ENCODE assay signal across 20 cellular contexts in the genomic region with DNA sequence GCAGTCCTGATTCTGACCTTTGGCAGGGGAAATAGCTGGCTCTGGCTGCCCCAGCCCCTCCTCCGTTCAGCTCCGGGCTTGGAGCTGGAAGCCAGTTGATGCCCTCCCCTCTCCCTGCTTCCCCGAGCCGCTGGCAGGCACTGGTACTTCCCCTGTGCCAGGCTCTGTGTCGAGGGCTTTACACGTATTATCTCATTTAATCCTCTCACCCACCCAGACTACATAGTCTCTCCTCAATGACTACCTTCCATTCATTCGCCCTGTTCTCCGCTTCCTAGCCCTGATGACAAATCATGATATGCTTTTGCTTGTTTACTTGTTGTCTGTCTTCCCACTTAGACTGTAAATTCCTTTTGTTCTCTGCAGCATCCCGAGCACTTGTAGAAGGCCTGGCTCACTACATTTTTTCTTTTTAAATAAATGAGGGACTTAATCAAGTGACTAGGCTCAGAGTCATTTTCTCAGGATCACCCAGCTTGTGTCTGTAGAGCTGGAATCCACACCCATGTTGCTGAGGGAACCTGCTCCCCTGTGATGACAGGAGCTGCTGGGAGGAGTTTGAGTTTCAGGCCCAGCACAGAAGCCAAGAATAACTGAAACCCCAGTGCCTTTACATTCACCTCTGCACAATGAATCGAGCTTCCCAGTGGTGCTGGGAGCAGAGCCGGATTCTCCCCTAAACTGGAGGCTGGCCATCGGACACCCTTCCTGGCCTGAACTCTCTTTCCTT.
"Had no signal": no experiment of that assay in that cellular context is flagged by ENCODE, and none has a peak within 500 bp of the region (broad histone marks: within the 10 kb centered on the region; RNA-seq: fewer than 3 reads in every experiment).

No MANE protein-coding gene starts in this region.

- H3K27ac ChIP-seq: ascending aorta, breast epithelium, right atrium auricular region, VCaP had no signal

- H3K4me3 Mint-ChIP-seq: activated naive CD4-positive, alpha-beta T cell treated with anti-CD3 and anti-CD28 coated beads, Interleukin-2, amount 50 U/mL, for 24 hours; dendritic cell treated with granulocyte-macrophage colony-stimulating factor and Interleukin-4, amounts not matched to agents 40 ng/mL and 50 ng/mL, for 4 days; nephron; T-helper 1 cell treated with Interleukin-12 subunit alpha and Interleukin-12 subunit beta and Interleukin-4 antibody, amounts not matched to agents 30 μg/mL and 1 μg/mL, for 36 hours had no signal

- H3K9me3 Mint-ChIP-seq: activated naive CD4-positive, alpha-beta T cell treated with anti-CD3 and anti-CD28 coated beads, Interleukin-2, amount 50 U/mL, for 24 hours; dendritic cell treated with granulocyte-macrophage colony-stimulating factor and Interleukin-4, amounts not matched to agents 40 ng/mL and 50 ng/mL, for 4 days; nephron; T-helper 1 cell treated with Interleukin-12 subunit alpha and Interleukin-12 subunit beta and Interleukin-4 antibody, amounts not matched to agents 30 μg/mL and 1 μg/mL, for 36 hours had no signal

- H3K27me3 Mint-ChIP-seq: activated naive CD4-positive, alpha-beta T cell treated with anti-CD3 and anti-CD28 coated beads, Interleukin-2, amount 50 U/mL, for 24 hours had no signal

- H3K36me3 ChIP-seq: ascending aorta, breast epithelium, right atrium auricular region had no signal

- DNase-seq: activated CD4-positive, alpha-beta T cell treated with anti-CD3 and anti-CD28 coated beads, Interleukin-2, amount 50 U/mL, for 48 hours; activated gamma-delta T cell; effector CD8-positive, alpha-beta T cell; foreskin melanocyte; glutamatergic neuron; midbrain; stimulated activated CD4-positive, alpha-beta T cell treated with anti-CD3 and anti-CD28 coated beads, Interleukin-12 subunit alpha, Interleukin-12 subunit beta, amount 100 ng/mL, for 4 hours; stimulated activated CD4-positive, alpha-beta T cell treated with anti-CD3 and anti-CD28 coated beads, Interleukin-1b, Interleukin-23, amount 100 ng/mL, for 48 hours; stimulated activated naive CD8-positive, alpha-beta T cell treated with anti-CD3 and anti-CD28 coated beads, Interleukin-15, Interleukin-2, amounts not matched to agents 100 U/mL and 50 U/mL, for 24 hours; trophoblast cell had no signal

- H3K4me1 ChIP-seq: ascending aorta, breast epithelium, right atrium auricular region had no signal

- H3K36me3 Mint-ChIP-seq: activated naive CD4-positive, alpha-beta T cell treated with anti-CD3 and anti-CD28 coated beads, Interleukin-2, amount 50 U/mL, for 24 hours had no signal

- H3K27ac Mint-ChIP-seq: activated naive CD4-positive, alpha-beta T cell treated with anti-CD3 and anti-CD28 coated beads, Interleukin-2, amount 50 U/mL, for 24 hours; dendritic cell treated with granulocyte-macrophage colony-stimulating factor and Interleukin-4, amounts not matched to agents 40 ng/mL and 50 ng/mL, for 4 days; nephron; progenitor cell of endocrine pancreas; T-helper 1 cell treated with Interleukin-12 subunit alpha and Interleukin-12 subunit beta and Interleukin-4 antibody, amounts not matched to agents 30 μg/mL and 1 μg/mL, for 36 hours had no signal

- H3K4me1 Mint-ChIP-seq: activated naive CD4-positive, alpha-beta T cell treated with anti-CD3 and anti-CD28 coated beads, Interleukin-2, amount 50 U/mL, for 24 hours had no signal

- H3K27me3 ChIP-seq: ascending aorta, breast epithelium, right atrium auricular region had no signal

- H3K9me3 ChIP-seq: ascending aorta, breast epithelium, right atrium auricular region had no signal

- H3K4me3 ChIP-seq: ascending aorta, breast epithelium, lung, right atrium auricular region had no signal

- ATAC-seq: stimulated activated naive CD8-positive, alpha-beta T cell treated with anti-CD3 and anti-CD28 coated beads, Interleukin-15, Interleukin-2, amounts not matched to agents 100 U/mL and 50 U/mL, for 24 hours had no signal
